Comparison of ENCODE assay signal across 8 cellular contexts in genomic region chr7:114087674-114088539, GRCh38.
DNase-seq lines count a peak whose midpoint lies in the region; ATAC-seq and TF ChIP-seq lines count a peak whose summit lies in the region.
"Had no signal": no experiment of that assay in that cellular context is flagged by ENCODE, and none has a peak within 500 bp of the region (broad histone marks: within the 10 kb centered on the region; RNA-seq: fewer than 3 reads in every experiment).

No MANE protein-coding gene starts in this region.

- H3K27ac ChIP-seq in HUES6 (ENCODE audit: low read depth, low read length) = no peak overlapping the region
- no peak overlapping the region for H3K27ac ChIP-seq in OCI-LY7 (ENCODE audit: low read depth, low read length, poor library complexity, severe bottlenecking)

- no peak for TF ChIP-seq CTCF in OCI-LY7 (conservative IDR thresholded peaks at IDR 0.05; ENCODE audit: low read length)

- no peaks in the 10 kb centered on the region for H3K9me3 Mint-ChIP-seq in stimulated activated effector memory CD8-positive, alpha-beta T cell treated with anti-CD3 and anti-CD28 coated beads, Interleukin-12 subunit alpha, Interleukin-12 subunit beta, amount 100 ng/mL, for 72 hours
- H3K9me3 Mint-ChIP-seq: activated naive CD4-positive, alpha-beta T cell treated with anti-CD3 and anti-CD28 coated beads, Interleukin-2, amount 50 U/mL, for 24 hours had no signal

- no peaks in the 10 kb centered on the region for H3K9me3 ChIP-seq in HUES6 (ENCODE audit: control insufficient read depth, insufficient read depth, low read depth, low read length)
- no peaks in the 10 kb centered on the region for H3K9me3 ChIP-seq in T-helper 17 cell (ENCODE audit: control insufficient read depth, low read length, poor library complexity, severe bottlenecking)
- peaks cover 2% of the 10 kb centered on the region for H3K9me3 ChIP-seq in iPS-18c (ENCODE audit: control insufficient read depth, insufficient read depth, low read length)
- no peaks in the 10 kb centered on the region for H3K9me3 ChIP-seq in OCI-LY7 (ENCODE audit: low read length)

- no peaks in the 10 kb centered on the region for H4K20me1 ChIP-seq in OCI-LY7 (ENCODE audit: insufficient read depth, low read length)

- H3K4me3 ChIP-seq in HUES6 (ENCODE audit: low read depth, low read length) = peak overlapping the region; percentile 87
- peak overlapping the region; percentile 49 for H3K4me3 ChIP-seq in iPS-18c (ENCODE audit: insufficient read depth, low read depth, low read length)
- no peak overlapping the region for H3K4me3 ChIP-seq in OCI-LY7 (ENCODE audit: low read depth, low read length, poor library complexity, severe bottlenecking)

- no TSS peak for BruUV-seq in OCI-LY7 (replicated peaks; lab: Mats Ljungman, UMichigan)

- no peaks in the 10 kb centered on the region for H3K79me2 ChIP-seq in OCI-LY7 (ENCODE audit: insufficient read depth, low read depth, low read length)

- H3K27me3 ChIP-seq in HUES6 (ENCODE audit: control insufficient read depth, insufficient read depth, low read length) = peaks cover 86% of the 10 kb centered on the region

- no peak for DNase-seq in T-helper 17 cell
- no peak for DNase-seq in stimulated activated effector memory CD8-positive, alpha-beta T cell treated with anti-CD3 and anti-CD28 coated beads, Interleukin-12 subunit alpha, Interleukin-12 subunit beta, amount 100 ng/mL, for 72 hours (ENCODE audit: low spot score in 2 of 2)
- no peak for DNase-seq in OCI-LY7 (ENCODE audit: low spot score)
- DNase-seq in NCI-H146 (lab: John Stamatoyannopoulos, UW) = no peak

- POLR2A ChIA-PET in OCI-LY7 (lab: Charles Lee) = interaction anchor here (0.5 to 0.6 kb wide), 2 partner anchors 10 to 32 kb away, joined by 3 read pairs; no protein-coding TSS in a partner anchor

- no peak overlapping the region for H2AFZ ChIP-seq in OCI-LY7 (ENCODE audit: low read length)

- H3K4me2 ChIP-seq in OCI-LY7 (ENCODE audit: low read length) = no peak overlapping the region

- H3K4me3 Mint-ChIP-seq in T-helper 17 cell = peak overlapping the region; percentile 33
- H3K4me3 Mint-ChIP-seq in stimulated activated effector memory CD8-positive, alpha-beta T cell treated with anti-CD3 and anti-CD28 coated beads, Interleukin-12 subunit alpha, Interleukin-12 subunit beta, amount 100 ng/mL, for 72 hours = peak overlapping the region; percentile 82

- H3K4me1 ChIP-seq in HUES6 (ENCODE audit: control insufficient read depth, insufficient read depth, low read length) (peaks cover 11% of the 10 kb centered on the region; the same call in 1 of the 2 replicates), OCI-LY7 (ENCODE audit: insufficient read depth, low read length, poor library complexity, severe bottlenecking) (no peaks in the 10 kb centered on the region)

- ATAC-seq in T-helper 17 cell (no peak), HG03342 (IDR thresholded peaks at IDR 0.05; ENCODE audit: unreplicated experiment) (no peak)
- ATAC-seq in stimulated activated effector memory CD8-positive, alpha-beta T cell treated with anti-CD3 and anti-CD28 coated beads, Interleukin-12 subunit alpha, Interleukin-12 subunit beta, amount 100 ng/mL, for 72 hours = no peak

- H3K36me3 ChIP-seq in HUES6 (ENCODE audit: control insufficient read depth, insufficient read depth, low read length) (no peaks in the 10 kb centered on the region), OCI-LY7 (ENCODE audit: insufficient read depth, low read length) (no peaks in the 10 kb centered on the region)

- H3K27ac Mint-ChIP-seq in T-helper 17 cell = no peak overlapping the region
- H3K27ac Mint-ChIP-seq in stimulated activated effector memory CD8-positive, alpha-beta T cell treated with anti-CD3 and anti-CD28 coated beads, Interleukin-12 subunit alpha, Interleukin-12 subunit beta, amount 100 ng/mL, for 72 hours = no peak overlapping the region
- H3K27ac Mint-ChIP-seq: activated naive CD4-positive, alpha-beta T cell treated with anti-CD3 and anti-CD28 coated beads, Interleukin-2, amount 50 U/mL, for 24 hours had no signal

- H3K4me1 Mint-ChIP-seq in T-helper 17 cell = peaks cover 30% of the 10 kb centered on the region
- peaks cover 40% of the 10 kb centered on the region for H3K4me1 Mint-ChIP-seq in stimulated activated effector memory CD8-positive, alpha-beta T cell treated with anti-CD3 and anti-CD28 coated beads, Interleukin-12 subunit alpha, Interleukin-12 subunit beta, amount 100 ng/mL, for 72 hours

- CTCF ChIA-PET in OCI-LY7 (lab: Charles Lee; ENCODE audit: unreplicated experiment) = no interaction called here

- H3K36me3 Mint-ChIP-seq in T-helper 17 cell (ENCODE audit: low read depth) = no peaks in the 10 kb centered on the region
- H3K36me3 Mint-ChIP-seq in stimulated activated effector memory CD8-positive, alpha-beta T cell treated with anti-CD3 and anti-CD28 coated beads, Interleukin-12 subunit alpha, Interleukin-12 subunit beta, amount 100 ng/mL, for 72 hours = peaks cover 4% of the 10 kb centered on the region
- H3K36me3 Mint-ChIP-seq: activated naive CD4-positive, alpha-beta T cell treated with anti-CD3 and anti-CD28 coated beads, Interleukin-2, amount 50 U/mL, for 24 hours had no signal

- no peak overlapping the region for H3K9ac ChIP-seq in HUES6 (ENCODE audit: low read length)

- no peaks in the 10 kb centered on the region for H3K9me2 ChIP-seq in OCI-LY7 (ENCODE audit: insufficient read depth, low read length)

- intact Hi-C loops in OCI-LY7 (cut with micrococcal nuclease; ENCODE audit: unreplicated experiment) = no loop called here

- H3K27me3 Mint-ChIP-seq in T-helper 17 cell = peaks cover 66% of the 10 kb centered on the region
